ENCODE assay signal across 32 cellular contexts in the genomic region with DNA sequence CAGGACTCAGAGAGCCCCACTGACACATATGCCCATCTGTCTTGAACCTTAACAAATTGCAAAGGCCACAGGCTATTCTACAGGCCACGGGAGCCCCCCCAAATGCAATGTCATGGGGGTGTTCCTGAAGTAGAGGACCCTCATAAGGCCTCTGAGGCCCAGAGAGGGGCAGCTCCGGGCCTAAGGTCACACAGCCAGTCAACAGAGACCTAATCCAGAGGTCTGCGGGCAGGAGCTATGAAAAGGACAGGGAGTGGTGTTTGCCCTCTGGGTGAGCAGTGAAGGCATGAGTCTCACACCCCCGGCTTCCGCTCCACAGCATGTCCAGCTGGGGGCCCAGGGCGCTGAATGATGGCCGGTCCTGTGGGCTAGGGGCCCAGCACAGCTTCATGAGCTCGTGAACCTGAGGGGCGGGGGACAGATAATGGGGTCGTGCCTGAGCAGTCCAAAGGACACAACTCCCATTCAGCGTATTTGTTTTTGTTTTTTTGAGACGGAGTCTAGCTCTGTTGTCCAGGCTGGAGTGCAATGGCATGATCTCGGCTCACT. TPM values are rescaled to one million over a fixed set of nuclear protein-coding genes. Genes with fewer than 3 reads are reported as not detected.
"Had no signal": no experiment of that assay in that cellular context is flagged by ENCODE, and none has a peak within 500 bp of the region (broad histone marks: within the 10 kb centered on the region; RNA-seq: fewer than 3 reads in every experiment).

No MANE protein-coding gene starts in this region.

- H2AFZ ChIP-seq: neural progenitor cell, parathyroid adenoma had no signal

- H3K9me3 ChIP-seq: ovary, psoas muscle, spleen, suprapubic skin, testis, tibial artery, transverse colon, upper lobe of right lung, uterus had no signal

- H3K4me3 ChIP-seq: neural progenitor cell, ovary, psoas muscle, skin epidermis, smooth muscle cell, spleen, suprapubic skin, testis, tibial artery, transverse colon, upper lobe of right lung, uterus had no signal

- DNase-seq: naive thymus-derived CD4-positive, alpha-beta T cell; natural killer cell; posterior cingulate gyrus; psoas muscle; right cardiac atrium; spleen; stimulated activated CD4-positive, alpha-beta T cell treated with anti-CD3 and anti-CD28 coated beads, Interleukin-12 subunit alpha, Interleukin-12 subunit beta, amount 100 ng/mL, for 4 hours; stimulated activated CD4-positive, alpha-beta T cell treated with anti-CD3 and anti-CD28 coated beads, Interleukin-1b, Interleukin-23, amount 100 ng/mL, for 48 hours; stimulated activated CD4-positive, alpha-beta T cell treated with anti-CD3 and anti-CD28 coated beads, Interleukin-4, amount 100 ng/mL, for 1 hour; stimulated activated CD4-positive, alpha-beta T cell treated with anti-CD3 and anti-CD28 coated beads, Interleukin-4, amount 100 ng/mL, for 4 hours; stimulated activated CD8-positive, alpha-beta memory T cell treated with anti-CD3 and anti-CD28 coated beads, Interleukin-4, amount 100 ng/mL, for 48 hours; stimulated activated naive CD4-positive, alpha-beta T cell; stimulated activated naive CD8-positive, alpha-beta T cell treated with anti-CD3 and anti-CD28 coated beads, Interleukin-15, amount 100 ng/mL, for 72 hours; stimulated activated naive CD8-positive, alpha-beta T cell treated with anti-CD3 and anti-CD28 coated beads, Interleukin-15, Interleukin-2, amounts not matched to agents 100 U/mL and 50 U/mL, for 24 hours; substantia nigra; testis; tibial artery; transverse colon; upper lobe of right lung; uterus had no signal

- H3K27ac ChIP-seq: neural progenitor cell, ovary, parathyroid adenoma, psoas muscle, skin epidermis, suprapubic skin, testis, tibial artery, transverse colon, upper lobe of right lung, uterus had no signal

- H3K79me2 ChIP-seq: parathyroid adenoma had no signal

- ATAC-seq: naive thymus-derived CD4-positive, alpha-beta T cell; natural killer cell; psoas muscle; right cardiac atrium; sciatic nerve; stimulated activated memory B cell treated with anti-CD40 and anti-IgM and Interleukin-4, amounts not matched to agents 10 μg/mL and 1 μg/mL and 100 μg/mL, for 72 hours; stimulated activated naive CD8-positive, alpha-beta T cell treated with anti-CD3 and anti-CD28 coated beads, Interleukin-15, amount 100 ng/mL, for 72 hours; stimulated activated naive CD8-positive, alpha-beta T cell treated with anti-CD3 and anti-CD28 coated beads, Interleukin-15, Interleukin-2, amounts not matched to agents 100 U/mL and 50 U/mL, for 24 hours; upper lobe of right lung had no signal

- H3K4me1 ChIP-seq: parathyroid adenoma, psoas muscle, upper lobe of right lung, uterus had no signal

- H3K4me2 ChIP-seq: neural progenitor cell, smooth muscle cell had no signal

- H3K36me3 ChIP-seq: neural progenitor cell, ovary, suprapubic skin, tibial artery, transverse colon, upper lobe of right lung, uterus had no signal

- H3K27me3 ChIP-seq: ovary, spleen, testis, upper lobe of right lung, uterus had no signal

- H3K9ac ChIP-seq: neural progenitor cell, parathyroid adenoma had no signal

RNA-seq across cellular contexts. Expression of a gene that starts 5.3 kb away (rescaled TPM):
- total RNA-seq: progenitor cell of endocrine pancreas, psoas muscle, renal cortical epithelial cell, right cardiac atrium, sciatic nerve, suprapubic skin, transverse colon, upper lobe of right lung, urinary bladder, uterus had no signal
- polyA plus RNA-seq: neural cell, psoas muscle, right cardiac atrium had no signal

RNA-seq across cellular contexts. Expression of a gene that starts 31.6 kb away (rescaled TPM):
- total RNA-seq: natural killer cell, progenitor cell of endocrine pancreas, right cardiac atrium had no signal
- polyA plus RNA-seq: neural cell, right cardiac atrium, smooth muscle cell had no signal

RNA-seq across cellular contexts. Expression of a gene that starts 45.2 kb away (rescaled TPM):
- total RNA-seq: progenitor cell of endocrine pancreas, psoas muscle, renal cortical epithelial cell, right cardiac atrium, sciatic nerve, smooth muscle cell, suprapubic skin, transverse colon, upper lobe of right lung, urinary bladder, uterus had no signal
- polyA plus RNA-seq: neural cell, ovary, psoas muscle, right cardiac atrium, smooth muscle cell, urinary bladder had no signal
